ENCODE assay signal across 1 cellular context in the genomic region with DNA sequence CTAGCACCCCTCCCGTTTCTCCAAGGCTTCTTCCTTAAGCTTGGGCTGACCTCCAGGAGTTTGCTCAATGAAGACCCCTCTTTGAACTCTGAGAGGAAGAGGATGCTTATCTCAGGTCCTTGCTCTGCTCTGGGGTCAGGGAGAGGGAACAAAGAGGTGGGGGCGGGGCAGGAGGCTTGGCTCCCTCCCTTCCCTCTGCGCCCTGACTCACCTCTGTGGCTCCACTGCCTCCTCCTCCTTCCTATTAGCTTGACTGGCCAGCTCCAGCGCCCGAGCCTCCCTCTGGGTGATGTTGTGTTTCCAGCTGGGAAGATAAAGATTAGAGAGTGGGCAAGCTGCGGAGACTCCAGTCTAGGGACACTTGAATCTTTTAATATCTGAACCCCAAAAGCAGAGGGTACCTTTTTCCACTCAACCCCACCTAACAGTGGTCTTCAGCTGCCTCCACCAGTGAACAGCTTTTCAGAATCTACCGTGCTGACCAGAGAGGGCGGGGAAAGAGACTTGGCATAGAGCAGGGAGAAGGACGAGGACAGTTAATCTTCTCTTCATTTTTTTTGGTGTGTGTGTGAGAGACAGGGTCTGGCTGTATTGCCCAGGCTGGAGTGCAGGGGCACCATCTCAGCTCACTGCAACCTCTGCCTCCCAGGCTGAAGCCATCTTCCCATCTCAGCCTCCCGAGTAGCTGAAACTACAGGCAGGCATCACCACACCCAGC.
TF ChIP-seq lines count a peak whose summit lies in the region.

No MANE protein-coding gene starts in this region.

TF ChIP-seq in K562, 482 proteins besides CTCF, POLR2A, EP300 and RAD21 (continued from another document and continues in another):
- TF ChIP-seq, protein P1, sequence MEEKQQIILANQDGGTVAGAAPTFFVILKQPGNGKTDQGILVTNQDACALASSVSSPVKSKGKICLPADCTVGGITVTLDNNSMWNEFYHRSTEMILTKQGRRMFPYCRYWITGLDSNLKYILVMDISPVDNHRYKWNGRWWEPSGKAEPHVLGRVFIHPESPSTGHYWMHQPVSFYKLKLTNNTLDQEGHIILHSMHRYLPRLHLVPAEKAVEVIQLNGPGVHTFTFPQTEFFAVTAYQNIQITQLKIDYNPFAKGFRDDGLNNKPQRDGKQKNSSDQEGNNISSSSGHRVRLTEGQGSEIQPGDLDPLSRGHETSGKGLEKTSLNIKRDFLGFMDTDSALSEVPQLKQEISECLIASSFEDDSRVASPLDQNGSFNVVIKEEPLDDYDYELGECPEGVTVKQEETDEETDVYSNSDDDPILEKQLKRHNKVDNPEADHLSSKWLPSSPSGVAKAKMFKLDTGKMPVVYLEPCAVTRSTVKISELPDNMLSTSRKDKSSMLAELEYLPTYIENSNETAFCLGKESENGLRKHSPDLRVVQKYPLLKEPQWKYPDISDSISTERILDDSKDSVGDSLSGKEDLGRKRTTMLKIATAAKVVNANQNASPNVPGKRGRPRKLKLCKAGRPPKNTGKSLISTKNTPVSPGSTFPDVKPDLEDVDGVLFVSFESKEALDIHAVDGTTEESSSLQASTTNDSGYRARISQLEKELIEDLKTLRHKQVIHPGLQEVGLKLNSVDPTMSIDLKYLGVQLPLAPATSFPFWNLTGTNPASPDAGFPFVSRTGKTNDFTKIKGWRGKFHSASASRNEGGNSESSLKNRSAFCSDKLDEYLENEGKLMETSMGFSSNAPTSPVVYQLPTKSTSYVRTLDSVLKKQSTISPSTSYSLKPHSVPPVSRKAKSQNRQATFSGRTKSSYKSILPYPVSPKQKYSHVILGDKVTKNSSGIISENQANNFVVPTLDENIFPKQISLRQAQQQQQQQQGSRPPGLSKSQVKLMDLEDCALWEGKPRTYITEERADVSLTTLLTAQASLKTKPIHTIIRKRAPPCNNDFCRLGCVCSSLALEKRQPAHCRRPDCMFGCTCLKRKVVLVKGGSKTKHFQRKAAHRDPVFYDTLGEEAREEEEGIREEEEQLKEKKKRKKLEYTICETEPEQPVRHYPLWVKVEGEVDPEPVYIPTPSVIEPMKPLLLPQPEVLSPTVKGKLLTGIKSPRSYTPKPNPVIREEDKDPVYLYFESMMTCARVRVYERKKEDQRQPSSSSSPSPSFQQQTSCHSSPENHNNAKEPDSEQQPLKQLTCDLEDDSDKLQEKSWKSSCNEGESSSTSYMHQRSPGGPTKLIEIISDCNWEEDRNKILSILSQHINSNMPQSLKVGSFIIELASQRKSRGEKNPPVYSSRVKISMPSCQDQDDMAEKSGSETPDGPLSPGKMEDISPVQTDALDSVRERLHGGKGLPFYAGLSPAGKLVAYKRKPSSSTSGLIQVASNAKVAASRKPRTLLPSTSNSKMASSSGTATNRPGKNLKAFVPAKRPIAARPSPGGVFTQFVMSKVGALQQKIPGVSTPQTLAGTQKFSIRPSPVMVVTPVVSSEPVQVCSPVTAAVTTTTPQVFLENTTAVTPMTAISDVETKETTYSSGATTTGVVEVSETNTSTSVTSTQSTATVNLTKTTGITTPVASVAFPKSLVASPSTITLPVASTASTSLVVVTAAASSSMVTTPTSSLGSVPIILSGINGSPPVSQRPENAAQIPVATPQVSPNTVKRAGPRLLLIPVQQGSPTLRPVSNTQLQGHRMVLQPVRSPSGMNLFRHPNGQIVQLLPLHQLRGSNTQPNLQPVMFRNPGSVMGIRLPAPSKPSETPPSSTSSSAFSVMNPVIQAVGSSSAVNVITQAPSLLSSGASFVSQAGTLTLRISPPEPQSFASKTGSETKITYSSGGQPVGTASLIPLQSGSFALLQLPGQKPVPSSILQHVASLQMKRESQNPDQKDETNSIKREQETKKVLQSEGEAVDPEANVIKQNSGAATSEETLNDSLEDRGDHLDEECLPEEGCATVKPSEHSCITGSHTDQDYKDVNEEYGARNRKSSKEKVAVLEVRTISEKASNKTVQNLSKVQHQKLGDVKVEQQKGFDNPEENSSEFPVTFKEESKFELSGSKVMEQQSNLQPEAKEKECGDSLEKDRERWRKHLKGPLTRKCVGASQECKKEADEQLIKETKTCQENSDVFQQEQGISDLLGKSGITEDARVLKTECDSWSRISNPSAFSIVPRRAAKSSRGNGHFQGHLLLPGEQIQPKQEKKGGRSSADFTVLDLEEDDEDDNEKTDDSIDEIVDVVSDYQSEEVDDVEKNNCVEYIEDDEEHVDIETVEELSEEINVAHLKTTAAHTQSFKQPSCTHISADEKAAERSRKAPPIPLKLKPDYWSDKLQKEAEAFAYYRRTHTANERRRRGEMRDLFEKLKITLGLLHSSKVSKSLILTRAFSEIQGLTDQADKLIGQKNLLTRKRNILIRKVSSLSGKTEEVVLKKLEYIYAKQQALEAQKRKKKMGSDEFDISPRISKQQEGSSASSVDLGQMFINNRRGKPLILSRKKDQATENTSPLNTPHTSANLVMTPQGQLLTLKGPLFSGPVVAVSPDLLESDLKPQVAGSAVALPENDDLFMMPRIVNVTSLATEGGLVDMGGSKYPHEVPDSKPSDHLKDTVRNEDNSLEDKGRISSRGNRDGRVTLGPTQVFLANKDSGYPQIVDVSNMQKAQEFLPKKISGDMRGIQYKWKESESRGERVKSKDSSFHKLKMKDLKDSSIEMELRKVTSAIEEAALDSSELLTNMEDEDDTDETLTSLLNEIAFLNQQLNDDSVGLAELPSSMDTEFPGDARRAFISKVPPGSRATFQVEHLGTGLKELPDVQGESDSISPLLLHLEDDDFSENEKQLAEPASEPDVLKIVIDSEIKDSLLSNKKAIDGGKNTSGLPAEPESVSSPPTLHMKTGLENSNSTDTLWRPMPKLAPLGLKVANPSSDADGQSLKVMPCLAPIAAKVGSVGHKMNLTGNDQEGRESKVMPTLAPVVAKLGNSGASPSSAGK (IDR thresholded peaks at IDR 0.05): no peak
- TF ChIP-seq, protein P2, sequence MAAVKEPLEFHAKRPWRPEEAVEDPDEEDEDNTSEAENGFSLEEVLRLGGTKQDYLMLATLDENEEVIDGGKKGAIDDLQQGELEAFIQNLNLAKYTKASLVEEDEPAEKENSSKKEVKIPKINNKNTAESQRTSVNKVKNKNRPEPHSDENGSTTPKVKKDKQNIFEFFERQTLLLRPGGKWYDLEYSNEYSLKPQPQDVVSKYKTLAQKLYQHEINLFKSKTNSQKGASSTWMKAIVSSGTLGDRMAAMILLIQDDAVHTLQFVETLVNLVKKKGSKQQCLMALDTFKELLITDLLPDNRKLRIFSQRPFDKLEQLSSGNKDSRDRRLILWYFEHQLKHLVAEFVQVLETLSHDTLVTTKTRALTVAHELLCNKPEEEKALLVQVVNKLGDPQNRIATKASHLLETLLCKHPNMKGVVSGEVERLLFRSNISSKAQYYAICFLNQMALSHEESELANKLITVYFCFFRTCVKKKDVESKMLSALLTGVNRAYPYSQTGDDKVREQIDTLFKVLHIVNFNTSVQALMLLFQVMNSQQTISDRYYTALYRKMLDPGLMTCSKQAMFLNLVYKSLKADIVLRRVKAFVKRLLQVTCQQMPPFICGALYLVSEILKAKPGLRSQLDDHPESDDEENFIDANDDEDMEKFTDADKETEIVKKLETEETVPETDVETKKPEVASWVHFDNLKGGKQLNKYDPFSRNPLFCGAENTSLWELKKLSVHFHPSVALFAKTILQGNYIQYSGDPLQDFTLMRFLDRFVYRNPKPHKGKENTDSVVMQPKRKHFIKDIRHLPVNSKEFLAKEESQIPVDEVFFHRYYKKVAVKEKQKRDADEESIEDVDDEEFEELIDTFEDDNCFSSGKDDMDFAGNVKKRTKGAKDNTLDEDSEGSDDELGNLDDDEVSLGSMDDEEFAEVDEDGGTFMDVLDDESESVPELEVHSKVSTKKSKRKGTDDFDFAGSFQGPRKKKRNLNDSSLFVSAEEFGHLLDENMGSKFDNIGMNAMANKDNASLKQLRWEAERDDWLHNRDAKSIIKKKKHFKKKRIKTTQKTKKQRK (IDR thresholded peaks at IDR 0.05; ENCODE audit: borderline replicate concordance, low read depth, low read length): no peak
- no peak for TF ChIP-seq SP2 (IDR thresholded peaks at IDR 0.05; ENCODE audit: extremely low read depth, low read depth, low read length, poor library complexity, severe bottlenecking)
- TF ChIP-seq ZC3H8 (IDR thresholded peaks at IDR 0.05): no peak
- no peak for TF ChIP-seq KLF6 (CRISPR knock-in tag; IDR thresholded peaks at IDR 0.05; ENCODE audit: borderline replicate concordance)
- TF ChIP-seq TOE1 (IDR thresholded peaks at IDR 0.05; ENCODE audit: borderline replicate concordance): no peak
- TF ChIP-seq TOE1 (CRISPR knock-in tag; IDR thresholded peaks at IDR 0.05; ENCODE audit: borderline replicate concordance, low read depth): no peak
- TF ChIP-seq DPF2 (IDR thresholded peaks at IDR 0.05): peak; percentile 77
- TF ChIP-seq, protein P3, sequence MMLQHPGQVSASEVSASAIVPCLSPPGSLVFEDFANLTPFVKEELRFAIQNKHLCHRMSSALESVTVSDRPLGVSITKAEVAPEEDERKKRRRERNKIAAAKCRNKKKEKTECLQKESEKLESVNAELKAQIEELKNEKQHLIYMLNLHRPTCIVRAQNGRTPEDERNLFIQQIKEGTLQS (IDR thresholded peaks at IDR 0.05): peak; percentile 62
- TF ChIP-seq, protein P3 (CRISPR knock-in tag; conservative IDR thresholded peaks at IDR 0.05): no peak
- TF ChIP-seq HDAC1 (IDR thresholded peaks at IDR 0.05): 0 out of 4 replicates have a peak, but pooled peaks of 1 of the 2 experiments have one; percentile 9
- no peak; a peak in 2 of 4 replicates for TF ChIP-seq KDM1A (IDR thresholded peaks at IDR 0.05)
- TF ChIP-seq, protein P4, sequence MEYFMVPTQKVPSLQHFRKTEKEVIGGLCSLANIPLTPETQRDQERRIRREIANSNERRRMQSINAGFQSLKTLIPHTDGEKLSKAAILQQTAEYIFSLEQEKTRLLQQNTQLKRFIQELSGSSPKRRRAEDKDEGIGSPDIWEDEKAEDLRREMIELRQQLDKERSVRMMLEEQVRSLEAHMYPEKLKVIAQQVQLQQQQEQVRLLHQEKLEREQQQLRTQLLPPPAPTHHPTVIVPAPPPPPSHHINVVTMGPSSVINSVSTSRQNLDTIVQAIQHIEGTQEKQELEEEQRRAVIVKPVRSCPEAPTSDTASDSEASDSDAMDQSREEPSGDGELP (CRISPR knock-in tag; IDR thresholded peaks at IDR 0.05; ENCODE audit: borderline replicate concordance): peak; percentile 79
- TF ChIP-seq MEF2A (IDR thresholded peaks at IDR 0.05; ENCODE audit: control insufficient read depth, low read depth, low read length): no peak
- TF ChIP-seq FOSL1 (tag; conservative IDR thresholded peaks at IDR 0.05): peak; percentile 85
- no peak for TF ChIP-seq ZNF449 (CRISPR knock-in tag; IDR thresholded peaks at IDR 0.05)
- TF ChIP-seq MAZ (CRISPR knock-in tag; conservative IDR thresholded peaks at IDR 0.05 in 1 of 2, IDR thresholded peaks at IDR 0.05 in 1 of 2): peak in 1 of 2 experiments; percentile 78; a peak in 2 of 4 replicates
- no peak for TF ChIP-seq SMARCC2 (IDR thresholded peaks at IDR 0.05; ENCODE audit: low read depth)
- peak; percentile 7; the same call in 1 of the 2 replicates for TF ChIP-seq BHLHE40 (IDR thresholded peaks at IDR 0.05; ENCODE audit: low read length)
- no peak for TF ChIP-seq ZNF707 (CRISPR knock-in tag; conservative IDR thresholded peaks at IDR 0.05)
- TF ChIP-seq PCBP1 (IDR thresholded peaks at IDR 0.05; ENCODE audit: low read depth, low read length, poor library complexity, severe bottlenecking): no peak
- no peak for TF ChIP-seq SLC30A9 (CRISPR knock-in tag; IDR thresholded peaks at IDR 0.05)
- TF ChIP-seq NFE2L1 (tag; IDR thresholded peaks at IDR 0.05; ENCODE audit: borderline replicate concordance, low read depth): no peak
- TF ChIP-seq ETV5 (CRISPR knock-in tag; IDR thresholded peaks at IDR 0.05; ENCODE audit: low read depth): no peak
- no peak for TF ChIP-seq ETV1 (tag; conservative IDR thresholded peaks at IDR 0.05; ENCODE audit: low read depth)
- peak; percentile 61 for TF ChIP-seq SMARCE1 (IDR thresholded peaks at IDR 0.05)
- TF ChIP-seq SRSF3 (IDR thresholded peaks at IDR 0.05; ENCODE audit: insufficient read depth, low read length): no peak
- 0 out of 2 replicates have a peak, but pooled peaks have one; percentile 22 for TF ChIP-seq CREM (IDR thresholded peaks at IDR 0.05; ENCODE audit: low read depth)
- TF ChIP-seq TEAD1 (CRISPR knock-in tag; IDR thresholded peaks at IDR 0.05): no peak
- no peak for TF ChIP-seq SIN3B (IDR thresholded peaks at IDR 0.05; ENCODE audit: low read depth)
- no peak for TF ChIP-seq PURB (CRISPR knock-in tag; IDR thresholded peaks at IDR 0.05; ENCODE audit: low read depth)
- TF ChIP-seq SPI1 (IDR thresholded peaks at IDR 0.05; ENCODE audit: borderline replicate concordance, low read depth, low read length): 0 out of 2 replicates have a peak, but pooled peaks have one; percentile 16
- TF ChIP-seq THRA (IDR thresholded peaks at IDR 0.05): no peak
- no peak for TF ChIP-seq ZBED1 (IDR thresholded peaks at IDR 0.05)
- peak; percentile 51; the same call in 1 of the 2 replicates for TF ChIP-seq LEF1 (IDR thresholded peaks at IDR 0.05)
- peak; percentile 64 for TF ChIP-seq ARID1B (IDR thresholded peaks at IDR 0.05)
- TF ChIP-seq ADNP (tag; IDR thresholded peaks at IDR 0.05): no peak
